In the genomic region with DNA sequence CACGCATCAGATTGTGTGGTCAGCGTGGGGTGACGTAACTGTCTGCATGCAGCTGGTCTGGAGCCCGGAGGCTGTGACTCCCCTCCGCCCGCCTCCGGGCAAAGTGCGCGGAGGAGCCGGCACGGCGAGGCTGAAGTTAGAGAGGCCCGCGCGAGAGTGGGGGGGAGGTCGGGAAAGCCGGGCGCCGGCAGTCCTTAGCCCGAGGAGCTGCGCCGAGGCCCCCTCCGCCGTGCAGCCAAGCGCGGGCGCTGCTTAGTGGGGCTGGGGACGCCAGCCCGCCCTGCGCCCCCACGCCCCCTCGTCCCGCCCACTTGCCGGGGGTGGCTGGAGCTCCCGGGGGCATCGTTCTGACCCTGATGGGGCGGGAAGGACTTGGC, we compare ENCODE assay signal across 8 cellular contexts. TPM values are rescaled to one million over a fixed set of nuclear protein-coding genes. Genes with fewer than 3 reads are reported as not detected.
DNase-seq lines count a peak whose midpoint lies in the region; ATAC-seq and TF ChIP-seq lines count a peak whose summit lies in the region.

No MANE protein-coding gene starts in this region.

- no peaks in the 10 kb centered on the region for H3K36me3 ChIP-seq in PC-3 (ENCODE audit: low read depth, low read length)
- no peaks in the 10 kb centered on the region for H3K36me3 ChIP-seq in gastroesophageal sphincter
- H3K36me3 ChIP-seq in neural progenitor cell: no peaks in the 10 kb centered on the region
- H3K36me3 ChIP-seq in upper lobe of left lung: no peaks in the 10 kb centered on the region

- no peak for TF ChIP-seq CTCF in AG09319 (IDR thresholded peaks at IDR 0.05; ENCODE audit: low read depth, low read length)
- no peak for TF ChIP-seq CTCF in PC-3 (conservative IDR thresholded peaks at IDR 0.05; ENCODE audit: low read depth, low read length)
- no peak for TF ChIP-seq CTCF in gastroesophageal sphincter (IDR thresholded peaks at IDR 0.05)
- TF ChIP-seq CTCF in neural progenitor cell (IDR thresholded peaks at IDR 0.05): no peak
- no peak for TF ChIP-seq CTCF in upper lobe of left lung (IDR thresholded peaks at IDR 0.05)

- peaks cover 23% of the 10 kb centered on the region for H3K79me2 ChIP-seq in PC-3 (ENCODE audit: low read length)
- H3K79me2 ChIP-seq in neural progenitor cell (ENCODE audit: low read depth): no peaks in the 10 kb centered on the region

- H3K9ac ChIP-seq in PC-3 (ENCODE audit: low read length) (peak overlapping the region; percentile 73), neural progenitor cell (peak overlapping the region; percentile 38)

- no peaks in the 10 kb centered on the region for H3K9me3 Mint-ChIP-seq in neural progenitor cell

- H3K4me1 Mint-ChIP-seq in neural progenitor cell: peaks cover 19% of the 10 kb centered on the region

- no peak for TF ChIP-seq EP300 in gastroesophageal sphincter (IDR thresholded peaks at IDR 0.05)
- no peak for TF ChIP-seq EP300 in upper lobe of left lung (IDR thresholded peaks at IDR 0.05)

- H4K20me1 ChIP-seq in PC-3 (ENCODE audit: low read length): no peaks in the 10 kb centered on the region
- H4K20me1 ChIP-seq in neural progenitor cell (ENCODE audit: low read depth): peaks cover 4% of the 10 kb centered on the region

- H3K4me1 ChIP-seq in PC-3 (ENCODE audit: insufficient read depth, low read length) (peaks cover 19% of the 10 kb centered on the region), gastroesophageal sphincter (peaks cover 3 to 72% (median 58%) of the 10 kb centered on the region in 3 donors), neural progenitor cell (peaks cover 13% of the 10 kb centered on the region), upper lobe of left lung (peaks cover 56 to 70% (median 62%) of the 10 kb centered on the region in 4 donors)

- peak in 1 of 2 donors; percentile 45 for TF ChIP-seq POLR2A in gastroesophageal sphincter (IDR thresholded peaks at IDR 0.05)
- TF ChIP-seq POLR2A in upper lobe of left lung (IDR thresholded peaks at IDR 0.05): peak in 2 of 4 donors; percentile 65 to 70

- POLR2A ChIA-PET in PC-3 (lab: Charles Lee; ENCODE audit: unreplicated experiment): interaction anchor here (0.6 kb wide), 1 partner anchor 42 kb away, joined by 4 read pairs; no protein-coding TSS in a partner anchor

- no peaks in the 10 kb centered on the region for H3K36me3 Mint-ChIP-seq in neural progenitor cell

- H2AFZ ChIP-seq in PC-3 (ENCODE audit: low read length) (peak overlapping the region; percentile 93), neural progenitor cell (replicated peaks) (peak overlapping the region; percentile 97)

- no peak overlapping the region for H3K27ac ChIP-seq in PC-3 (ENCODE audit: low read length)
- H3K27ac ChIP-seq in gastroesophageal sphincter: peak overlapping the region; percentile 89 to 98 (median 98)
- no peak overlapping the region for H3K27ac ChIP-seq in neural progenitor cell
- peak overlapping the region; percentile 93 to 99 (median 98) for H3K27ac ChIP-seq in upper lobe of left lung

- peak overlapping the region; percentile 88 for H3K4me3 ChIP-seq in PC-3 (ENCODE audit: low read length)
- H3K4me3 ChIP-seq in gastroesophageal sphincter: peak overlapping the region; percentile 76 to 78
- H3K4me3 ChIP-seq in neural progenitor cell: peak overlapping the region; percentile 80
- peak overlapping the region; percentile 58 to 97 (median 77) for H3K4me3 ChIP-seq in upper lobe of left lung

- no TSS peak for BruUV-seq in PC-3 (replicated peaks; lab: Mats Ljungman, UMichigan)

- DNase-seq in AG09319 (ENCODE audit: extremely low read depth, low read depth) (peak; percentile 60), PC-3 (peak; percentile 42), activated gamma-delta T cell treated with Interleukin-2 at 50 U/mL for 16 hours (peak; percentile 45), neural progenitor cell (ENCODE audit: low spot score) (peak; percentile 83), upper lobe of left lung (peak; percentile 90 to 91)

- no CpG with 5 or more reads among the region's 37 CpGs for WGBS in gastroesophageal sphincter (ENCODE audit: low coverage in 1 of 2), 2 donors
- WGBS in upper lobe of left lung, 2 donors: 0 to 1% methylated on average over 4 to 16 of the region's 37 CpGs

- peaks cover 10% of the 10 kb centered on the region for H3K27me3 Mint-ChIP-seq in neural progenitor cell (ENCODE audit: insufficient read depth, low read depth)

- H3K27ac Mint-ChIP-seq in neural progenitor cell: no peak overlapping the region

- peak; percentile 52 for ATAC-seq in GM18907 (IDR thresholded peaks at IDR 0.05; ENCODE audit: unreplicated experiment)
- peak; percentile 46 for ATAC-seq in HG03135 (IDR thresholded peaks at IDR 0.05; ENCODE audit: unreplicated experiment)
- peak; percentile 32 for ATAC-seq in PC-3
- ATAC-seq in gastroesophageal sphincter: peak; percentile 73
- peak; percentile 52 to 88 for ATAC-seq in upper lobe of left lung (ENCODE audit: low FRiP score in 2 of 2)

- H3K4me2 ChIP-seq in PC-3 (ENCODE audit: low read length) (peak overlapping the region; percentile 98), neural progenitor cell (peak overlapping the region; percentile 84)

- H3K9me2 ChIP-seq in PC-3 (replicated peaks; ENCODE audit: low read length): no peaks in the 10 kb centered on the region

- CTCF ChIA-PET in PC-3 (lab: Charles Lee): no interaction called here

- H3F3A ChIP-seq in PC-3 (ENCODE audit: low read length, unreplicated experiment) (no peaks in the 10 kb centered on the region), neural progenitor cell (ENCODE audit: low read depth) (no peaks in the 10 kb centered on the region)

- intact Hi-C loops in PC-3 (cut with micrococcal nuclease): no loop called here

- H3K27me3 ChIP-seq in PC-3 (ENCODE audit: low read length) (no peaks in the 10 kb centered on the region), gastroesophageal sphincter (no peaks in the 10 kb centered on the region), neural progenitor cell (peaks cover 15% of the 10 kb centered on the region), upper lobe of left lung (no peaks in the 10 kb centered on the region)

- H3K9me3 ChIP-seq in PC-3 (ENCODE audit: low read length) (no peaks in the 10 kb centered on the region), gastroesophageal sphincter (no peaks in the 10 kb centered on the region), neural progenitor cell (ENCODE audit: low read depth) (no peaks in the 10 kb centered on the region), upper lobe of left lung (peaks cover 0 to 3% (median 0%) of the 10 kb centered on the region in 4 donors)

- H3K4me3 Mint-ChIP-seq in neural progenitor cell: peak overlapping the region; percentile 88

RNA-seq across cellular contexts. Expression of gene NINJ1, which starts 0.4 kb away (rescaled TPM):
- total RNA-seq in PC-3 (2014; rRNA removed): 28.8 and 30.5 TPM in 2 replicates
- 10 to 100 TPM; 58.8 to 81.6 (median 75.2) TPM for total RNA-seq in gastroesophageal sphincter
- total RNA-seq in neural progenitor cell (ENCODE audit: low replicate concordance): 3.9 and 27.3 TPM in 2 replicates
- 10 to 100 TPM; 35.6 to 83.9 (median 56.8) TPM for total RNA-seq in upper lobe of left lung

RNA-seq across cellular contexts. Expression of gene CARD19, which starts 37.6 kb away (rescaled TPM):
- 68.6 and 86.0 TPM in 2 replicates for total RNA-seq in PC-3 (2014; rRNA removed)
- total RNA-seq in gastroesophageal sphincter: 10 to 100 TPM; 78.5 to 82.2 (median 80.1) TPM
- total RNA-seq in neural progenitor cell (ENCODE audit: low replicate concordance): 12.3 and 33.4 TPM in 2 replicates
- total RNA-seq in upper lobe of left lung: 10 to 100 TPM; 34.7 to 92.3 (median 41.7) TPM

RNA-seq across cellular contexts. Expression of gene WNK2, which starts 50.3 kb away (rescaled TPM):
- total RNA-seq in PC-3 (2014; rRNA removed) (11.7 and 15.5 TPM in 2 replicates), gastroesophageal sphincter (100 to 1,000 TPM in 1 of 4 donors, 10 to 100 TPM in 3; 26.8 to 104 (median 48.6) TPM), neural progenitor cell (ENCODE audit: low replicate concordance) (6.2 and 16.7 TPM in 2 replicates), upper lobe of left lung (10 to 100 TPM in 3 of 6 donors, 1 to 10 TPM in 3; 1.1 to 11.5 (median 7.3) TPM)

Comparison
In these comparisons a context has a peak if more than half of its experiments do, and no peak if none do; other contexts are left out.
1. H3K27ac ChIP-seq: peak in gastroesophageal sphincter (4 of 4) and upper lobe of left lung (4 of 4); none in PC-3 (single experiment) and neural progenitor cell (single experiment).
2. Peak in every context shown above with its lines, with median percentiles within 50 percentile points of each other: DNase-seq, ATAC-seq and H3K4me3 ChIP-seq.